26 cellular contexts compared by ENCODE assay signal in genomic region chr11:2276999-2277328, GRCh38. TPM values are rescaled to one million over a fixed set of nuclear protein-coding genes. Genes with fewer than 3 reads are reported as not detected.
DNase-seq lines count a peak whose midpoint lies in the region; ATAC-seq, FAIRE-seq and TF ChIP-seq lines count a peak whose summit lies in the region.
"Had no signal": no experiment of that assay in that cellular context is flagged by ENCODE, and none has a peak within 500 bp of the region (broad histone marks: within the 10 kb centered on the region; RNA-seq: fewer than 3 reads in every experiment).

No MANE protein-coding gene starts in this region.

- H3K27me3 ChIP-seq in Karpas-422 (ENCODE audit: low read length), result no peaks in the 10 kb centered on the region
- H3K27me3 ChIP-seq in H1 (replicated peaks in 1 of 4; ENCODE audit: control insufficient read depth in 3 of 4, extremely low read depth in 1 of 4, insufficient read depth in 3 of 4, low read length in 3 of 4), result peaks cover 0 to 25% (median 21%) of the 10 kb centered on the region in 4 experiments; a peak in 6 of 7 replicates
- peaks cover 0 to 41% of the 10 kb centered on the region in 2 donors for H3K27me3 ChIP-seq in tibial artery
- peaks cover 4% of the 10 kb centered on the region for H3K27me3 ChIP-seq in mesendoderm (ENCODE audit: insufficient read depth, low read length, poor library complexity)

- peak overlapping the region; percentile 55; the same call in 1 of the 2 replicates for H2BK5ac ChIP-seq in H1 (ENCODE audit: low read depth, low read length)
- H2BK5ac ChIP-seq in mesendoderm (ENCODE audit: low read length), result no peak overlapping the region

- no peak overlapping the region for H3K23ac ChIP-seq in H1 (ENCODE audit: insufficient read length)
- H3K23ac ChIP-seq in mesendoderm (ENCODE audit: low read length), result no peak overlapping the region

- H3K36me3 ChIP-seq in Karpas-422 (ENCODE audit: insufficient read depth, low read length), result no peaks in the 10 kb centered on the region
- H3K36me3 ChIP-seq in H1 (ENCODE audit: control insufficient read depth in 2 of 4, insufficient read depth in 4 of 4, low read length in 3 of 4), result no peaks in the 10 kb centered on the region
- no peaks in the 10 kb centered on the region for H3K36me3 ChIP-seq in tibial artery
- no peaks in the 10 kb centered on the region for H3K36me3 ChIP-seq in mesendoderm (ENCODE audit: control insufficient read depth, insufficient read depth, low read length)
- H3K36me3 ChIP-seq: BLaER1 had no signal

- H3K4ac ChIP-seq in H1 (replicated peaks; ENCODE audit: insufficient read length, low read depth, low read length) (no peak overlapping the region), mesendoderm (ENCODE audit: low read depth, low read length) (no peak overlapping the region)

- 0 out of 2 replicates have a peak overlapping the region, but pooled peaks have one; percentile 66 for H2BK20ac ChIP-seq in H1 (ENCODE audit: low read length)

- H3K27ac ChIP-seq in Karpas-422 (ENCODE audit: low read length), result no peak overlapping the region
- no peak overlapping the region for H3K27ac ChIP-seq in H1 (ENCODE audit: low read depth, low read length)
- no peak overlapping the region for H3K27ac ChIP-seq in tibial artery
- no peak overlapping the region for H3K27ac ChIP-seq in mesendoderm (ENCODE audit: low read depth, low read length)
- H3K27ac ChIP-seq: BLaER1, GM23248, RWPE1, SK-N-MC had no signal

- no peak for TF ChIP-seq EP300 in H1 (IDR thresholded peaks at IDR 0.05; ENCODE audit: borderline replicate concordance in 1 of 2, low read depth in 2 of 2, low read length in 2 of 2)

- no peak overlapping the region for H4K5ac ChIP-seq in H1 (ENCODE audit: insufficient read length, low read depth, low read length)
- H4K5ac ChIP-seq in mesendoderm (ENCODE audit: low read length), result no peak overlapping the region

- no peak for FAIRE-seq in H1 (lab: Jason Lieb, UNC)

- TF ChIP-seq POLR2A in H1 (IDR thresholded peaks at IDR 0.05; ENCODE audit: control extremely low read depth in 1 of 2, low read depth in 2 of 2, low read length in 2 of 2), result no peak

- WGBS in H1 (ENCODE audit: extremely low coverage in 1 of 2, insufficient coverage in 1 of 2, insufficient read length in 1 of 2, insufficient replicate concordance in 2 of 2, low coverage in 1 of 2, low lambda C conversion rate in 2 of 2, missing lambda C conversion rate in 1 of 2), 2 experiments, result 89% methylated on average over 6 of the region's 6 CpGs; no CpG with 5 or more reads in 1 of the 2 experiments
- no CpG with 5 or more reads among the region's 6 CpGs for WGBS in mesendoderm (ENCODE audit: extremely low coverage, insufficient coverage, low lambda C conversion rate)

- no peak overlapping the region for H3K4me3 Mint-ChIP-seq in osteocyte (ENCODE audit: unreplicated experiment)
- H3K4me3 Mint-ChIP-seq: activated naive CD8-positive, alpha-beta T cell treated with anti-CD3 and anti-CD28 coated beads, Interleukin-2, amount 50 U/mL, for 24 hours; mesothelial cell of epicardium; naive thymus-derived CD4-positive, alpha-beta T cell had no signal

- TF ChIP-seq CTCF in H1 (IDR thresholded peaks at IDR 0.05; ENCODE audit: control extremely low read depth in 1 of 3, insufficient read depth in 1 of 3, low read depth in 1 of 3, low read length in 3 of 3) (no peak), osteocyte (IDR thresholded peaks at IDR 0.05) (no peak), tibial artery (IDR thresholded peaks at IDR 0.05) (no peak), GM10248 (IDR thresholded peaks at IDR 0.05; ENCODE audit: control extremely low read depth, extremely low read depth, low read depth, missing control alignments) (no peak)

- intact Hi-C loops in tibial artery (cut with DNase I; ENCODE audit: low total_unique reads), result no loop called here

- H3K79me2 ChIP-seq in Karpas-422 (ENCODE audit: low read length), result no peaks in the 10 kb centered on the region
- no peaks in the 10 kb centered on the region for H3K79me2 ChIP-seq in H1 (ENCODE audit: control insufficient read depth in 1 of 2, insufficient read depth in 2 of 2, low read length in 2 of 2)
- H3K79me2 ChIP-seq in mesendoderm (ENCODE audit: control insufficient read depth, insufficient read depth, low read length), result no peaks in the 10 kb centered on the region

- CTCF ChIA-PET in H1 (lab: Charles Lee; ENCODE audit: partially characterized antibody) (interaction anchor here (0.9 to 6.6 kb wide), 6 partner anchors 22 to 233 kb away, joined by 3 to 26 read pairs (median 5); no protein-coding TSS in a partner anchor), GM10248 (lab: Yijun Ruan, JAX) (interaction anchor here (1.3 kb wide), 1 partner anchor 143 kb away, joined by 3 read pairs; no protein-coding TSS in a partner anchor)

- H3K36me3 Mint-ChIP-seq in osteocyte (ENCODE audit: unreplicated experiment), result no peaks in the 10 kb centered on the region
- H3K36me3 Mint-ChIP-seq: mesothelial cell of epicardium had no signal

- H4K91ac ChIP-seq in H1 (replicated peaks; ENCODE audit: insufficient read length, low read length), result peak overlapping the region; percentile 61

- H3K18ac ChIP-seq in H1 (ENCODE audit: extremely low read depth, low read length), result no peak overlapping the region
- no peak overlapping the region for H3K18ac ChIP-seq in mesendoderm (ENCODE audit: low read length)

- H3K4me3 ChIP-seq in Karpas-422 (ENCODE audit: low read length), result no peak overlapping the region
- H3K4me3 ChIP-seq in H1 (ENCODE audit: extremely low read depth in 1 of 4, insufficient read depth in 2 of 4, low read depth in 3 of 4, low read length in 4 of 4), result no peak overlapping the region
- H3K4me3 ChIP-seq in tibial artery, result no peak overlapping the region
- no peak overlapping the region for H3K4me3 ChIP-seq in mesendoderm (ENCODE audit: low read length)
- H3K4me3 ChIP-seq: BLaER1, GM23248, SK-N-MC had no signal

- ATAC-seq in GM21786 (IDR thresholded peaks at IDR 0.05; ENCODE audit: unreplicated experiment), result no peak
- ATAC-seq: activated naive CD8-positive, alpha-beta T cell treated with anti-CD3 and anti-CD28 coated beads, Interleukin-2, amount 50 U/mL, for 24 hours; naive thymus-derived CD4-positive, alpha-beta T cell had no signal

- POLR2A ChIA-PET in H1 (lab: Charles Lee; ENCODE audit: partially characterized antibody), result interaction anchor here (0.9 kb wide), 1 partner anchor 101 kb away, joined by 3 read pairs; no protein-coding TSS in a partner anchor
- POLR2A ChIA-PET in GM10248 (lab: Yijun Ruan, JAX), result no interaction called here

- no peak overlapping the region for H3K56ac ChIP-seq in H1 (replicated peaks; ENCODE audit: insufficient read length, low read depth, low read length)
- H3K56ac ChIP-seq in mesendoderm (ENCODE audit: low read length), result no peak overlapping the region

- H3K4me2 ChIP-seq in Karpas-422 (ENCODE audit: low read depth, low read length, poor library complexity, severe bottlenecking) (no peak overlapping the region), H1 (ENCODE audit: insufficient read depth in 1 of 2, low read depth in 2 of 2, low read length in 2 of 2) (no peak overlapping the region), mesendoderm (ENCODE audit: low read length) (no peak overlapping the region)
- H3K4me2 ChIP-seq: BLaER1 had no signal

- H3K79me1 ChIP-seq in H1 (ENCODE audit: low read depth, low read length) (no peaks in the 10 kb centered on the region), mesendoderm (ENCODE audit: low read length) (no peaks in the 10 kb centered on the region)

- peak; percentile 22 for DNase-seq in EH (ENCODE audit: low read depth)
- no peak for DNase-seq in Karpas-422
- DNase-seq in H1 (ENCODE audit: low read depth in 1 of 2, low spot score in 2 of 2), result peak in 1 of 2 experiments; percentile 43
- peak; percentile 73 for DNase-seq in osteocyte (ENCODE audit: extremely low spot score, unreplicated experiment)
- DNase-seq in tibial artery, result no peak
- DNase-seq in GM10248 (ENCODE audit: extremely low spot score), result no peak
- DNase-seq in mesendoderm, result no peak
- DNase-seq: activated naive CD8-positive, alpha-beta T cell treated with anti-CD3 and anti-CD28 coated beads, Interleukin-2, amount 50 U/mL, for 24 hours; activated T-cell treated with anti-CD3 and anti-CD28 coated beads, Interleukin-2, amount 50 U/mL, for 1 hour; GM23248; IMR-90; NCI-H1105; NCI-H2081 treated with DMSO at 0.1 percent for 48 hours; NCI-H446; NCI-H774; nucleus accumbens; stimulated activated CD4-positive, alpha-beta T cell treated with anti-CD3 and anti-CD28 coated beads, Interleukin-2, amount 100 ng/mL, for 48 hours; T-helper 2 cell had no signal

- H3K4me1 Mint-ChIP-seq in osteocyte (ENCODE audit: unreplicated experiment), result peaks cover 12% of the 10 kb centered on the region

- no peak overlapping the region for H3K14ac ChIP-seq in H1 (ENCODE audit: insufficient read length)

- H3K23me2 ChIP-seq in H1 (ENCODE audit: low read depth, low read length), result no peaks in the 10 kb centered on the region

- H2AK5ac ChIP-seq in H1 (ENCODE audit: low read depth, low read length), result 0 out of 2 replicates have a peak overlapping the region, but pooled peaks have one; percentile 65
- no peak overlapping the region for H2AK5ac ChIP-seq in mesendoderm (ENCODE audit: low read length)

- H3K9ac ChIP-seq in Karpas-422 (ENCODE audit: low read length), result no peak overlapping the region
- H3K9ac ChIP-seq in H1 (replicated peaks in 1 of 4; ENCODE audit: extremely low read depth in 1 of 4, low read depth in 3 of 4, low read length in 3 of 4), result no peak overlapping the region
- H3K9ac ChIP-seq in mesendoderm (ENCODE audit: low read length), result no peak overlapping the region
- H3K9ac ChIP-seq: BLaER1, GM23248 had no signal

- no peak overlapping the region for H3K27ac Mint-ChIP-seq in osteocyte (ENCODE audit: unreplicated experiment)
- H3K27ac Mint-ChIP-seq: activated naive CD8-positive, alpha-beta T cell treated with anti-CD3 and anti-CD28 coated beads, Interleukin-2, amount 50 U/mL, for 24 hours; mesothelial cell of epicardium; naive thymus-derived CD4-positive, alpha-beta T cell had no signal

- H2AFZ ChIP-seq in Karpas-422 (ENCODE audit: low read length), result 0 out of 2 replicates have a peak overlapping the region, but pooled peaks have one; percentile 5
- no peak overlapping the region for H2AFZ ChIP-seq in H1 (ENCODE audit: low read length)
- H2AFZ ChIP-seq: GM23248 had no signal

- H3K9me3 Mint-ChIP-seq in osteocyte (ENCODE audit: unreplicated experiment), result peaks cover 12% of the 10 kb centered on the region

- no peak overlapping the region for H2BK15ac ChIP-seq in H1 (ENCODE audit: low read length)
- no peak overlapping the region for H2BK15ac ChIP-seq in mesendoderm (replicated peaks; ENCODE audit: low read depth)

- no peak overlapping the region for H4K8ac ChIP-seq in H1 (ENCODE audit: extremely low read depth, insufficient read depth, low read length)
- H4K8ac ChIP-seq in mesendoderm (ENCODE audit: low read depth, low read length), result no peak overlapping the region

- H2BK12ac ChIP-seq in H1 (ENCODE audit: low read depth, low read length), result peak overlapping the region; percentile 90

- H3K4me1 ChIP-seq in Karpas-422 (ENCODE audit: low read length) (no peaks in the 10 kb centered on the region), H1 (replicated peaks in 1 of 4; ENCODE audit: control insufficient read depth in 3 of 4, insufficient read depth in 4 of 4, low read length in 3 of 4) (peaks cover 0 to 8% (median 1%) of the 10 kb centered on the region in 4 experiments; a peak in 3 of 7 replicates), tibial artery (no peaks in the 10 kb centered on the region), mesendoderm (ENCODE audit: control insufficient read depth, low read depth, low read length) (no peaks in the 10 kb centered on the region)
- H3K4me1 ChIP-seq: BLaER1 had no signal

- no peaks in the 10 kb centered on the region for H3K9me3 ChIP-seq in Karpas-422 (ENCODE audit: low read length)
- H3K9me3 ChIP-seq in H1 (ENCODE audit: insufficient read depth in 2 of 2, low read depth in 1 of 2, low read length in 1 of 2), result no peaks in the 10 kb centered on the region
- H3K9me3 ChIP-seq in tibial artery, result peaks cover 0 to 14% (median 0%) of the 10 kb centered on the region in 3 donors
- H3K9me3 ChIP-seq: BLaER1 had no signal

- H3K27me3 Mint-ChIP-seq in osteocyte (ENCODE audit: unreplicated experiment), result peaks cover 82% of the 10 kb centered on the region

- H3K9me2 ChIP-seq in Karpas-422 (replicated peaks; ENCODE audit: insufficient read depth, low read length), result no peaks in the 10 kb centered on the region

- H2BK120ac ChIP-seq in H1 (replicated peaks; ENCODE audit: low read depth, low read length) (no peak overlapping the region), mesendoderm (ENCODE audit: low read depth, low read length) (no peak overlapping the region)

- no peak for TF ChIP-seq RAD21 in H1 (IDR thresholded peaks at IDR 0.05 in 1 of 2, conservative IDR thresholded peaks at IDR 0.05 in 1 of 2; ENCODE audit: low read depth in 2 of 2, low read length in 2 of 2)

- H4K20me1 ChIP-seq in Karpas-422 (ENCODE audit: insufficient read depth, low read depth, low read length) (no peaks in the 10 kb centered on the region), H1 (replicated peaks in 1 of 2; ENCODE audit: control insufficient read depth in 1 of 2, insufficient read depth in 2 of 2, low read length in 2 of 2) (no peaks in the 10 kb centered on the region)

RNA-seq across cellular contexts. Expression of gene ASCL2, which starts 6.6 kb away (rescaled TPM):
- total RNA-seq in Karpas-422 (2014; rRNA removed; shearing (Covaris generic); ENCODE audit: low replicate concordance), result not detected in 2 replicates
- 0.23 and 0.56 TPM in 2 replicates for total RNA-seq in H1 (2021; fragmentation: NEBNext Ultra II Directional; extraction: Animal tissue kit (Norgen Biotek cat#: 25700))
- 0.41 and 0.51 TPM in 2 replicates for polyA plus RNA-seq in H1 (2011; rRNA removed)
- polyA plus RNA-seq in H1 (2011; cell fraction: cytosol; rRNA removed), result 0.34 TPM
- polyA plus RNA-seq in H1 (2011; cell fraction: nucleus; rRNA removed), result 0.34 TPM
- 0.15 to 0.42 TPM (median 0.37 TPM) in 3 of 4 replicates, not detected in the other for polyA plus RNA-seq in H1 (2012, experiment 1 of 2)
- 0.08 TPM for polyA plus RNA-seq in H1 (2012, experiment 2 of 2)
- 0.26 TPM for polyA plus RNA-seq in H1 (2013, experiment 1 of 2)
- 0.42 TPM for polyA plus RNA-seq in H1 (2013, experiment 2 of 2)
- polyA minus RNA-seq in H1 (2011; rRNA and poly(A)+ RNA removed), result 0.13 TPM in 1 of 2 replicates, not detected in the other
- polyA minus RNA-seq in H1 (2011; cell fraction: cytosol; rRNA and poly(A)+ RNA removed), result 0.59 TPM
- 0.40 TPM for polyA minus RNA-seq in H1 (2011; cell fraction: nucleus; rRNA and poly(A)+ RNA removed)
- total RNA-seq in osteocyte, result not detected in 2 replicates
- 0.10 TPM for polyA plus RNA-seq in mesendoderm (2013, experiment 1 of 2)
- polyA plus RNA-seq in mesendoderm (2013, experiment 2 of 2), result 0.17 TPM
- total RNA-seq: dermis microvascular lymphatic vessel endothelial cell, glomerular endothelial cell, GM23248, IMR-90 had no signal
- polyA plus RNA-seq: GM23248; IMR-90; naive thymus-derived CD4-positive, alpha-beta T cell had no signal

RNA-seq across cellular contexts. Expression of gene C11orf21, which starts 24.8 kb away (rescaled TPM):
- total RNA-seq in Karpas-422 (2014; rRNA removed; shearing (Covaris generic); ENCODE audit: low replicate concordance), result not detected in 2 replicates
- total RNA-seq in H1 (2021; fragmentation: NEBNext Ultra II Directional; extraction: Animal tissue kit (Norgen Biotek cat#: 25700)), result not detected in 2 replicates
- not detected in 2 replicates for polyA plus RNA-seq in H1 (2011; rRNA removed)
- polyA plus RNA-seq in H1 (2011; cell fraction: cytosol; rRNA removed), result not detected
- polyA plus RNA-seq in H1 (2011; cell fraction: nucleus; rRNA removed), result not detected
- not detected in 4 replicates for polyA plus RNA-seq in H1 (2012, experiment 1 of 2)
- polyA plus RNA-seq in H1 (2012, experiment 2 of 2), result not detected
- polyA plus RNA-seq in H1 (2013, experiment 1 of 2), result not detected
- polyA plus RNA-seq in H1 (2013, experiment 2 of 2), result not detected
- not detected in 2 replicates for polyA minus RNA-seq in H1 (2011; rRNA and poly(A)+ RNA removed)
- polyA minus RNA-seq in H1 (2011; cell fraction: cytosol; rRNA and poly(A)+ RNA removed), result not detected
- polyA minus RNA-seq in H1 (2011; cell fraction: nucleus; rRNA and poly(A)+ RNA removed), result not detected
- 0.16 TPM in 1 of 2 replicates, not detected in the other for total RNA-seq in osteocyte
- not detected for polyA plus RNA-seq in mesendoderm (2013, experiment 1 of 2)
- not detected for polyA plus RNA-seq in mesendoderm (2013, experiment 2 of 2)
- total RNA-seq: dermis microvascular lymphatic vessel endothelial cell, glomerular endothelial cell, GM23248, IMR-90 had no signal
- polyA plus RNA-seq: GM23248, IMR-90 had no signal

RNA-seq across cellular contexts. Expression of gene TSPAN32, which starts 24.8 kb away (rescaled TPM):
- total RNA-seq in Karpas-422 (2014; rRNA removed; shearing (Covaris generic); ENCODE audit: low replicate concordance), result not detected in 2 replicates
- not detected in 2 replicates for total RNA-seq in H1 (2021; fragmentation: NEBNext Ultra II Directional; extraction: Animal tissue kit (Norgen Biotek cat#: 25700))
- polyA plus RNA-seq in H1 (2011; rRNA removed), result not detected in 2 replicates
- polyA plus RNA-seq in H1 (2011; cell fraction: cytosol; rRNA removed), result not detected
- polyA plus RNA-seq in H1 (2011; cell fraction: nucleus; rRNA removed), result not detected
- polyA plus RNA-seq in H1 (2012, experiment 1 of 2), result 0.13 to 0.16 TPM in 2 of 4 replicates, not detected in the others
- polyA plus RNA-seq in H1 (2012, experiment 2 of 2), result not detected
- polyA plus RNA-seq in H1 (2013, experiment 1 of 2), result not detected
- polyA plus RNA-seq in H1 (2013, experiment 2 of 2), result not detected
- not detected in 2 replicates for polyA minus RNA-seq in H1 (2011; rRNA and poly(A)+ RNA removed)
- polyA minus RNA-seq in H1 (2011; cell fraction: cytosol; rRNA and poly(A)+ RNA removed), result not detected
- polyA minus RNA-seq in H1 (2011; cell fraction: nucleus; rRNA and poly(A)+ RNA removed), result not detected
- total RNA-seq in osteocyte, result 0.76 and 1.2 TPM in 2 replicates
- polyA plus RNA-seq in mesendoderm (2013, experiment 1 of 2), result not detected
- polyA plus RNA-seq in mesendoderm (2013, experiment 2 of 2), result not detected
- total RNA-seq: dermis microvascular lymphatic vessel endothelial cell, glomerular endothelial cell, GM23248, IMR-90 had no signal
- polyA plus RNA-seq: GM23248 had no signal

Comparison
In these comparisons a context has a peak if more than half of its experiments do, and no peak if none do; other contexts are left out.
1. DNase-seq: peak in EH (single experiment) and osteocyte (single experiment); none in Karpas-422 (single experiment), tibial artery (0 of 2), GM10248 (single experiment) and mesendoderm (single experiment).